ENCODE assay signal across 10 cellular contexts in genomic region chr11:105937331-105937730, GRCh38.
A peak's percentile ranks its signal among the peaks of the same experiment; 100 is the strongest.
DNase-seq lines count a peak whose midpoint lies in the region; ATAC-seq and TF ChIP-seq lines count a peak whose summit lies in the region.
"Had no signal": no experiment of that assay in that cellular context is flagged by ENCODE, and none has a peak within 500 bp of the region (broad histone marks: within the 10 kb centered on the region; RNA-seq: fewer than 3 reads in every experiment).

No MANE protein-coding gene starts in this region.

- H3K9me3 ChIP-seq in spleen: no peaks in the 10 kb centered on the region

- no peak overlapping the region for H3K4me3 ChIP-seq in spleen

- H3K27me3 ChIP-seq in spleen (replicated peaks in 1 of 7): no peaks in the 10 kb centered on the region

- H3K36me3 ChIP-seq in spleen: no peaks in the 10 kb centered on the region

- 45 to 62% (median 56%) methylated on average over 4 of the region's 4 CpGs for WGBS in spleen, 5 donors

- POLR2A ChIA-PET in RWPE1 (lab: Yijun Ruan, JAX; ENCODE audit: low non-redundant PET): no interaction called here

- H3K4me1 ChIP-seq in spleen: no peaks in the 10 kb centered on the region

- CTCF ChIA-PET in RWPE1 (lab: Yijun Ruan, JAX): no interaction called here

- H3K27ac ChIP-seq in RWPE1: no peak overlapping the region
- H3K27ac ChIP-seq in spleen: no peak overlapping the region

- ATAC-seq in GM18508 (IDR thresholded peaks at IDR 0.05; ENCODE audit: insufficient read depth, unreplicated experiment): peak; percentile 87
- ATAC-seq in HG02798 (IDR thresholded peaks at IDR 0.05; ENCODE audit: poor library complexity, unreplicated experiment): peak; percentile 69

- DNase-seq in RWPE1 (ENCODE audit: low spot score) (peak; percentile 49), glomerular visceral epithelial cell (ENCODE audit: extremely low spot score) (peak; percentile 9), spleen (no peak), GM03348 (ENCODE audit: low spot score) (no peak), DMS 273 (lab: John Stamatoyannopoulos, UW; ENCODE audit: unreplicated experiment) (no peak)
- DNase-seq in effector CD8-positive, alpha-beta T cell (lab: John Stamatoyannopoulos, UW): no peak
- DNase-seq: DMS153, NCI-H1436 treated with DMSO at 0.1 percent for 48 hours had no signal

- intact Hi-C loops in spleen (cut with DNase I; ENCODE audit: low total_unique reads): no loop called here

- TF ChIP-seq CTCF in RWPE1 (conservative IDR thresholded peaks at IDR 0.05; ENCODE audit: low read depth) (no peak), spleen (IDR thresholded peaks at IDR 0.05 in 8 of 11, conservative IDR thresholded peaks at IDR 0.05 in 3 of 11) (no peak)

- no peak for TF ChIP-seq POLR2A in spleen (IDR thresholded peaks at IDR 0.05)

Comparison
In these comparisons a context has a peak if more than half of its experiments do, and no peak if none do; other contexts are left out.
1. DNase-seq: peak in RWPE1 (single experiment) and glomerular visceral epithelial cell (single experiment); none in spleen (single experiment), GM03348 (single experiment), DMS 273 (single experiment) and effector CD8-positive, alpha-beta T cell (single experiment).